Comparison of ENCODE assay signal across 16 cellular contexts in the genomic region with DNA sequence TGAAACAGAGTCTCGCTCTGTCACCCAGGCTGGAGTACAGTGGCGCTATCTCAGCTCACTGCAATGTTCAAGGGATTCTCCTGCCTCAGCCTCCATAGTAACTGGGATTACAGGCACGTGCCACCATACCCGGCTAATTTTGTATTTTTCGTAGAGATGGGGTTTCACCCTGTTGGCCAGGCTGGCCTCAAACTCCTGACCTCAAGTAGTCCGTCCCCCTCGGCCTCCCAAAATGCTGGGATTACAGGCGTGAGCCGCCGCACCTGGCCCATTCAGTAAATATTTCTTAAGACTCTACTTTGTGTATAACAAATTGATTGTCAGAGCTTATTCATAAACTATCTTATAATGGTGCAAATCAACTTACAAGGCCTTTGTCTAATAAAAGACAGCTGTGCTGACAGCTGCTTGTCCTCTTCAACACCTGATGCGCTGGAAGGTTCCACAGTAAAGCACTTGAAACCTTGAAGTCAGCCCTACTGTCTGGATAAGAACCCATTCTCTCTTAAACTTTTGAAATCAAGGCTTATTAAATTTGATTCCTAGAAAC. TPM values are rescaled to one million over a fixed set of nuclear protein-coding genes. Genes with fewer than 3 reads are reported as not detected.
DNase-seq lines count a peak whose midpoint lies in the region; ATAC-seq and TF ChIP-seq lines count a peak whose summit lies in the region.
"Had no signal": no experiment of that assay in that cellular context is flagged by ENCODE, and none has a peak within 500 bp of the region (broad histone marks: within the 10 kb centered on the region; RNA-seq: fewer than 3 reads in every experiment).

No MANE protein-coding gene starts in this region.

- H3K27me3 ChIP-seq in DND-41 (ENCODE audit: insufficient read depth, low read length, poor library complexity): no peaks in the 10 kb centered on the region
- H3K27me3 ChIP-seq in OCI-LY3 (ENCODE audit: low read depth, low read length): no peaks in the 10 kb centered on the region
- no peaks in the 10 kb centered on the region for H3K27me3 ChIP-seq in gastroesophageal sphincter
- no peaks in the 10 kb centered on the region for H3K27me3 ChIP-seq in sigmoid colon
- H3K27me3 ChIP-seq: BLaER1 had no signal

- TF ChIP-seq CTCF in DND-41 (IDR thresholded peaks at IDR 0.05; ENCODE audit: borderline replicate concordance, extremely low read depth, low read length, poor library complexity, severe bottlenecking) (no peak), OCI-LY3 (IDR thresholded peaks at IDR 0.05; ENCODE audit: low read depth, low read length) (no peak), gastroesophageal sphincter (IDR thresholded peaks at IDR 0.05) (no peak), sigmoid colon (IDR thresholded peaks at IDR 0.05) (no peak), glutamatergic neuron (IDR thresholded peaks at IDR 0.05; ENCODE audit: partially characterized antibody, unreplicated experiment) (no peak)
- TF ChIP-seq CTCF in activated CD8-positive, alpha-beta T cell treated with anti-CD3 and anti-CD28 coated beads for 36 hours (IDR thresholded peaks at IDR 0.05): no peak

- peaks cover 4% of the 10 kb centered on the region for H3K27me3 Mint-ChIP-seq in glutamatergic neuron (ENCODE audit: unreplicated experiment)
- H3K27me3 Mint-ChIP-seq in activated CD8-positive, alpha-beta T cell treated with anti-CD3 and anti-CD28 coated beads for 36 hours: no peaks in the 10 kb centered on the region
- H3K27me3 Mint-ChIP-seq: stimulated activated naive B cell treated with anti-CD40 and anti-IgM and Interleukin-4, amounts not matched to agents 10 μg/mL and 1 μg/mL and 100 μg/mL, for 72 hours had no signal

- intact Hi-C loops in sigmoid colon (cut with DNase I): loop anchor here (2.0 kb wide), 1 partner anchor 242 kb away; no protein-coding TSS in a partner anchor
- intact Hi-C loops in activated CD8-positive, alpha-beta T cell treated with anti-CD3 and anti-CD28 coated beads for 36 hours (cut with micrococcal nuclease): no loop called here

- no peak for TF ChIP-seq POLR2A in gastroesophageal sphincter (IDR thresholded peaks at IDR 0.05)
- TF ChIP-seq POLR2A in sigmoid colon (IDR thresholded peaks at IDR 0.05): no peak

- peaks cover 2% of the 10 kb centered on the region for H3K4me1 Mint-ChIP-seq in glutamatergic neuron (ENCODE audit: low read depth, unreplicated experiment)
- H3K4me1 Mint-ChIP-seq in activated CD8-positive, alpha-beta T cell treated with anti-CD3 and anti-CD28 coated beads for 36 hours (ENCODE audit: low read depth): peaks cover 4% of the 10 kb centered on the region

- H3K36me3 Mint-ChIP-seq in glutamatergic neuron (ENCODE audit: unreplicated experiment): no peaks in the 10 kb centered on the region
- H3K36me3 Mint-ChIP-seq in activated CD8-positive, alpha-beta T cell treated with anti-CD3 and anti-CD28 coated beads for 36 hours (ENCODE audit: low read depth): no peaks in the 10 kb centered on the region

- no peak for TF ChIP-seq EP300 in gastroesophageal sphincter (IDR thresholded peaks at IDR 0.05)
- no peak for TF ChIP-seq EP300 in sigmoid colon (IDR thresholded peaks at IDR 0.05)

- no peak overlapping the region for H3K27ac Mint-ChIP-seq in glutamatergic neuron (ENCODE audit: unreplicated experiment)
- H3K27ac Mint-ChIP-seq in activated CD8-positive, alpha-beta T cell treated with anti-CD3 and anti-CD28 coated beads for 36 hours: no peak overlapping the region
- H3K27ac Mint-ChIP-seq: stimulated activated naive B cell treated with anti-CD40 and anti-IgM and Interleukin-4, amounts not matched to agents 10 μg/mL and 1 μg/mL and 100 μg/mL, for 72 hours had no signal

- H3K36me3 ChIP-seq in DND-41 (ENCODE audit: insufficient read depth, low read length) (no peaks in the 10 kb centered on the region), OCI-LY3 (replicated peaks; ENCODE audit: low read depth, low read length) (no peaks in the 10 kb centered on the region), gastroesophageal sphincter (peaks cover 0 to 63% of the 10 kb centered on the region in 2 donors), sigmoid colon (peaks cover 0 to 19% (median 0%) of the 10 kb centered on the region in 4 donors)

- ATAC-seq in DND-41 (ENCODE audit: insufficient read depth, low read depth) (no peak), gastroesophageal sphincter (no peak), GM18511 (IDR thresholded peaks at IDR 0.05; ENCODE audit: unreplicated experiment) (no peak)
- no peak for ATAC-seq in activated CD4-positive, CD25-positive, alpha-beta regulatory T cell treated with anti-CD3 and anti-CD28 coated beads, Interleukin-2, amount 50 U/mL, for 24 hours
- ATAC-seq in activated CD8-positive, alpha-beta T cell treated with anti-CD3 and anti-CD28 coated beads for 36 hours: no peak
- ATAC-seq: Panc1 had no signal

- DNase-seq in DND-41: no peak
- DNase-seq in sigmoid colon: no peak
- DNase-seq in glutamatergic neuron: no peak
- DNase-seq in activated CD8-positive, alpha-beta T cell treated with anti-CD3 and anti-CD28 coated beads for 36 hours: no peak
- DNase-seq: activated CD4-positive, alpha-beta T cell treated with anti-CD3 and anti-CD28 coated beads, Interleukin-2, amount 50 U/mL, for 48 hours; activated gamma-delta T cell treated with Interleukin-2 at 50 U/mL for 16 hours; NCI-H1048; stimulated activated CD4-positive, alpha-beta T cell treated with anti-CD3 and anti-CD28 coated beads, Interleukin-4, amount 100 ng/mL, for 24 hours; stimulated activated naive B cell treated with anti-CD40 and anti-IgM and Interleukin-4, amounts not matched to agents 10 μg/mL and 1 μg/mL and 100 μg/mL, for 72 hours; T-helper 9 cell had no signal

- H3K4me3 ChIP-seq in DND-41 (ENCODE audit: low read depth in 1 of 2, low read length in 2 of 2): no peak overlapping the region
- no peak overlapping the region for H3K4me3 ChIP-seq in OCI-LY3 (ENCODE audit: low read length)
- no peak overlapping the region for H3K4me3 ChIP-seq in gastroesophageal sphincter
- no peak overlapping the region for H3K4me3 ChIP-seq in sigmoid colon
- H3K4me3 ChIP-seq: BLaER1 had no signal

- H2AFZ ChIP-seq in DND-41 (ENCODE audit: low read depth, low read length): peak overlapping the region; percentile 84; the same call in 1 of the 2 replicates
- no peak overlapping the region for H2AFZ ChIP-seq in OCI-LY3 (ENCODE audit: low read depth, low read length)

- no peak overlapping the region for H3K4me2 ChIP-seq in DND-41 (ENCODE audit: insufficient read depth, low read length)
- peak overlapping the region; percentile 61 for H3K4me2 ChIP-seq in OCI-LY3 (ENCODE audit: low read length)
- H3K4me2 ChIP-seq: BLaER1 had no signal

- 76 to 85% methylated on average over 8 of the region's 11 CpGs for WGBS in gastroesophageal sphincter (ENCODE audit: low coverage in 1 of 2), 2 donors
- WGBS in sigmoid colon, 2 donors: 76 to 78% methylated on average over 11 of the region's 11 CpGs

- CTCF ChIA-PET in activated CD8-positive, alpha-beta T cell treated with anti-CD3 and anti-CD28 coated beads for 36 hours (lab: Charles Lee): interaction anchor here (0.9 to 7.6 kb wide), 32 partner anchors 9 to 272 kb away, joined by 3 to 137 read pairs (median 5); partner anchors contain the start of gene ECHDC3

- no peak overlapping the region for H3K9ac ChIP-seq in DND-41 (ENCODE audit: low read depth, low read length)
- no peak overlapping the region for H3K9ac ChIP-seq in OCI-LY3 (ENCODE audit: low read length)
- H3K9ac ChIP-seq: BLaER1 had no signal

- POLR2A ChIA-PET in activated CD8-positive, alpha-beta T cell treated with anti-CD3 and anti-CD28 coated beads for 36 hours (lab: Charles Lee): interaction anchor here (0.6 to 1.1 kb wide), 2 partner anchors 151 to 242 kb away, joined by 3 read pairs; no protein-coding TSS in a partner anchor

- no peaks in the 10 kb centered on the region for H3K79me2 ChIP-seq in DND-41 (ENCODE audit: insufficient read depth, low read length)
- no peaks in the 10 kb centered on the region for H3K79me2 ChIP-seq in OCI-LY3 (ENCODE audit: low read length)

- H3K9me3 ChIP-seq in DND-41 (ENCODE audit: insufficient read depth, low read length, severe bottlenecking) (no peaks in the 10 kb centered on the region), OCI-LY3 (ENCODE audit: insufficient read depth, low read length) (no peaks in the 10 kb centered on the region), gastroesophageal sphincter (no peaks in the 10 kb centered on the region), sigmoid colon (no peaks in the 10 kb centered on the region)
- H3K9me3 ChIP-seq: BLaER1 had no signal

- H3K27ac ChIP-seq in DND-41 (ENCODE audit: low read length) (no peak overlapping the region), OCI-LY3 (ENCODE audit: low read length) (0 out of 2 replicates have a peak overlapping the region, but pooled peaks have one; percentile 2), gastroesophageal sphincter (peak overlapping the region in 3 of 4 donors; percentile 59 to 69 (median 67)), sigmoid colon (peak overlapping the region in 3 of 4 donors; percentile 34 to 55 (median 52))
- H3K27ac ChIP-seq: BLaER1 had no signal

- no peak overlapping the region for H3K4me3 Mint-ChIP-seq in glutamatergic neuron (ENCODE audit: unreplicated experiment)
- H3K4me3 Mint-ChIP-seq in activated CD8-positive, alpha-beta T cell treated with anti-CD3 and anti-CD28 coated beads for 36 hours: no peak overlapping the region
- H3K4me3 Mint-ChIP-seq: stimulated activated naive B cell treated with anti-CD40 and anti-IgM and Interleukin-4, amounts not matched to agents 10 μg/mL and 1 μg/mL and 100 μg/mL, for 72 hours had no signal

- H3K4me1 ChIP-seq in DND-41 (ENCODE audit: insufficient read depth, low read length) (peaks cover 6% of the 10 kb centered on the region), OCI-LY3 (ENCODE audit: low read length) (peaks cover 15% of the 10 kb centered on the region), gastroesophageal sphincter (peaks cover 0 to 20% (median 6%) of the 10 kb centered on the region in 3 donors), sigmoid colon (peaks cover 0 to 15% (median 0%) of the 10 kb centered on the region in 4 donors)

- H3K9me3 Mint-ChIP-seq in glutamatergic neuron (ENCODE audit: unreplicated experiment): no peaks in the 10 kb centered on the region
- H3K9me3 Mint-ChIP-seq in activated CD8-positive, alpha-beta T cell treated with anti-CD3 and anti-CD28 coated beads for 36 hours: no peaks in the 10 kb centered on the region
- H3K9me3 Mint-ChIP-seq: stimulated activated naive B cell treated with anti-CD40 and anti-IgM and Interleukin-4, amounts not matched to agents 10 μg/mL and 1 μg/mL and 100 μg/mL, for 72 hours had no signal

- H4K20me1 ChIP-seq in DND-41 (ENCODE audit: insufficient read depth, low read length) (no peaks in the 10 kb centered on the region), OCI-LY3 (ENCODE audit: insufficient read depth, low read length) (no peaks in the 10 kb centered on the region)
- H4K20me1 ChIP-seq: BLaER1 had no signal

RNA-seq across cellular contexts. Expression of gene ECHDC3, which starts 14.7 kb away (rescaled TPM):
- total RNA-seq in gastroesophageal sphincter (10 to 100 TPM in 3 of 4 donors, 1 to 10 TPM in 1; 7.3 to 19.3 (median 14.0) TPM), sigmoid colon (10 to 100 TPM in 3 of 4 donors, 1 to 10 TPM in 1; 6.4 to 21.8 (median 13.8) TPM), glutamatergic neuron (ENCODE audit: unreplicated experiment) (11.8 TPM)
- 10 to 100 TPM in 1 of 3 donors, 1 to 10 TPM in 2; 4.8 to 15.1 (median 9.2) TPM for polyA plus RNA-seq in sigmoid colon
- total RNA-seq in activated CD8-positive, alpha-beta T cell treated with anti-CD3 and anti-CD28 coated beads for 36 hours: 1 to 10 TPM; 1.1 to 1.7 TPM
